ENCODE assay signal across 32 cellular contexts in genomic region chr2:164091673-164092072, GRCh38.
"Had no signal": no experiment of that assay in that cellular context is flagged by ENCODE, and none has a peak within 500 bp of the region (broad histone marks: within the 10 kb centered on the region; RNA-seq: fewer than 3 reads in every experiment).

No MANE protein-coding gene starts in this region.

- H3K4me1 ChIP-seq: Peyer's patch, SJCRH30 had no signal

- H3K36me3 ChIP-seq: Peyer's patch, SJCRH30 had no signal

- H3K4me3 ChIP-seq: K562, Peyer's patch, SJCRH30, SK-N-MC had no signal

- ATAC-seq: K562, PC-3, Right ventricle myocardium inferior, SK-N-SH treated with all-trans-retinoic acid at 6 μM for 48 hours, T-cell had no signal

- H3K27me3 ChIP-seq: Peyer's patch, SJCRH30 had no signal

- DNase-seq: Karpas-422, KG1, NCI-H1048, NCI-H1092 treated with DMSO at 0.1 percent for 48 hours, NCI-H1105 treated with DMSO at 0.1 percent for 48 hours, NCI-H1436, NCI-H146, NCI-H1694, NCI-H187, NCI-H2029 treated with DMSO at 0.1 percent for 48 hours, NCI-H2081 treated with DMSO at 0.1 percent for 48 hours, NCI-H2107, NCI-H2171, NCI-H226, NCI-H446, NCI-H510A treated with DMSO at 0.1 percent for 48 hours, NCI-H524 treated with DMSO at 0.1 percent for 48 hours, NCI-H526 treated with DMSO at 0.1 percent for 48 hours, NCI-H748 treated with DMSO at 0.1 percent for 48 hours, NCI-H82, OCI-M1, PC-3, Peyer's patch, SHP77, SIG-M5, SJCRH30, T-cell had no signal

- H3K27ac ChIP-seq: Peyer's patch, RWPE1, SJCRH30, SK-N-MC had no signal

- H3K9me3 ChIP-seq: Peyer's patch, SJCRH30 had no signal
